ENCODE assay signal across 1 cellular context in the genomic region with DNA sequence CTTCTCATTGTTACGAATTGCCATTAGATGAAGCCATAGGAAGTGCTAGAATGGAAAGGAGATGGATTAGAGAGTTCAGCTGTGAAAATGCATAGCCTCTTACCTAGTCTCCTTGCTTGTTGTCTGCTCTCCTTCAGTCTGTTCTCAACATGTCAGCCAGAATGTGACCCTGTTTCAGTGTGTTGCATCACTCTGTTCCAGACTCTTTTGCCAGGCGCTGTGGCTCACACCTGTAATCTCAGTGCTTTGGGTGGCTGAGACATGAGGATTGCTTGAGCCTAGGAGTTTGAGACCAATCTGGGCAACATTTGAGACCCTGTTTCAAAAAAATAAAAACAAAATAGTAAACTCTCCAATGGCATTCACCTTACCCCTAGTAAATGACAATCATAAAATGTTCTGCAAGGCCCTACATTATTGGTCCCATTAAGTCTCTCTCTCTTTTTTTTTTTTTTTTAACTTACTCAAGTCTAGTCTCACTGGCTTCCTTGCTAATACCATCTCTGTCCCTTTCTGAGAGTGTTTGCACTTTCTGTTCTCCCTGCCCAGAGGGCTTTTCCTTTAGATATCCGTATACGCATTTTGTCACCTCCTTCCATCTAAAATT.
A peak's percentile ranks its signal among the peaks of the same experiment; 100 is the strongest.
TF ChIP-seq lines count a peak whose summit lies in the region.

No MANE protein-coding gene starts in this region.

TF ChIP-seq in HCT116, 20 proteins besides CTCF, POLR2A, EP300 and RAD21 (continued from another document):
- TF ChIP-seq, protein P1, sequence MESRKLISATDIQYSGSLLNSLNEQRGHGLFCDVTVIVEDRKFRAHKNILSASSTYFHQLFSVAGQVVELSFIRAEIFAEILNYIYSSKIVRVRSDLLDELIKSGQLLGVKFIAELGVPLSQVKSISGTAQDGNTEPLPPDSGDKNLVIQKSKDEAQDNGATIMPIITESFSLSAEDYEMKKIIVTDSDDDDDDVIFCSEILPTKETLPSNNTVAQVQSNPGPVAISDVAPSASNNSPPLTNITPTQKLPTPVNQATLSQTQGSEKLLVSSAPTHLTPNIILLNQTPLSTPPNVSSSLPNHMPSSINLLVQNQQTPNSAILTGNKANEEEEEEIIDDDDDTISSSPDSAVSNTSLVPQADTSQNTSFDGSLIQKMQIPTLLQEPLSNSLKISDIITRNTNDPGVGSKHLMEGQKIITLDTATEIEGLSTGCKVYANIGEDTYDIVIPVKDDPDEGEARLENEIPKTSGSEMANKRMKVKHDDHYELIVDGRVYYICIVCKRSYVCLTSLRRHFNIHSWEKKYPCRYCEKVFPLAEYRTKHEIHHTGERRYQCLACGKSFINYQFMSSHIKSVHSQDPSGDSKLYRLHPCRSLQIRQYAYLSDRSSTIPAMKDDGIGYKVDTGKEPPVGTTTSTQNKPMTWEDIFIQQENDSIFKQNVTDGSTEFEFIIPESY (IDR thresholded peaks at IDR 0.05; ENCODE audit: extremely low read depth, insufficient replicate concordance, low read length): no peak
- TF ChIP-seq CBX3 (IDR thresholded peaks at IDR 0.05; ENCODE audit: low read depth): peak; percentile 55; the same call in 1 of the 2 replicates
- no peak for TF ChIP-seq ZFX (IDR thresholded peaks at IDR 0.05)
- no peak for TF ChIP-seq ELF1 (IDR thresholded peaks at IDR 0.05; ENCODE audit: borderline replicate concordance, low read depth)
- TF ChIP-seq ZNF274 (IDR thresholded peaks at IDR 0.05; ENCODE audit: low read depth, low read length): no peak
- TF ChIP-seq SP1 (IDR thresholded peaks at IDR 0.05; ENCODE audit: low read depth): 0 out of 2 replicates have a peak, but pooled peaks have one; percentile 28
- no peak for TF ChIP-seq EZH2 (IDR thresholded peaks at IDR 0.05)
- TF ChIP-seq EGR1 (IDR thresholded peaks at IDR 0.05; ENCODE audit: low read depth): no peak
- TF ChIP-seq YY1 (IDR thresholded peaks at IDR 0.05; ENCODE audit: extremely low read depth, insufficient replicate concordance, low read depth, low read length): no peak
- no peak for TF ChIP-seq SIN3A (IDR thresholded peaks at IDR 0.05; ENCODE audit: low read depth)
- TF ChIP-seq CEBPB (IDR thresholded peaks at IDR 0.05; ENCODE audit: low read depth): peak; percentile 92
- TF ChIP-seq, protein P2, sequence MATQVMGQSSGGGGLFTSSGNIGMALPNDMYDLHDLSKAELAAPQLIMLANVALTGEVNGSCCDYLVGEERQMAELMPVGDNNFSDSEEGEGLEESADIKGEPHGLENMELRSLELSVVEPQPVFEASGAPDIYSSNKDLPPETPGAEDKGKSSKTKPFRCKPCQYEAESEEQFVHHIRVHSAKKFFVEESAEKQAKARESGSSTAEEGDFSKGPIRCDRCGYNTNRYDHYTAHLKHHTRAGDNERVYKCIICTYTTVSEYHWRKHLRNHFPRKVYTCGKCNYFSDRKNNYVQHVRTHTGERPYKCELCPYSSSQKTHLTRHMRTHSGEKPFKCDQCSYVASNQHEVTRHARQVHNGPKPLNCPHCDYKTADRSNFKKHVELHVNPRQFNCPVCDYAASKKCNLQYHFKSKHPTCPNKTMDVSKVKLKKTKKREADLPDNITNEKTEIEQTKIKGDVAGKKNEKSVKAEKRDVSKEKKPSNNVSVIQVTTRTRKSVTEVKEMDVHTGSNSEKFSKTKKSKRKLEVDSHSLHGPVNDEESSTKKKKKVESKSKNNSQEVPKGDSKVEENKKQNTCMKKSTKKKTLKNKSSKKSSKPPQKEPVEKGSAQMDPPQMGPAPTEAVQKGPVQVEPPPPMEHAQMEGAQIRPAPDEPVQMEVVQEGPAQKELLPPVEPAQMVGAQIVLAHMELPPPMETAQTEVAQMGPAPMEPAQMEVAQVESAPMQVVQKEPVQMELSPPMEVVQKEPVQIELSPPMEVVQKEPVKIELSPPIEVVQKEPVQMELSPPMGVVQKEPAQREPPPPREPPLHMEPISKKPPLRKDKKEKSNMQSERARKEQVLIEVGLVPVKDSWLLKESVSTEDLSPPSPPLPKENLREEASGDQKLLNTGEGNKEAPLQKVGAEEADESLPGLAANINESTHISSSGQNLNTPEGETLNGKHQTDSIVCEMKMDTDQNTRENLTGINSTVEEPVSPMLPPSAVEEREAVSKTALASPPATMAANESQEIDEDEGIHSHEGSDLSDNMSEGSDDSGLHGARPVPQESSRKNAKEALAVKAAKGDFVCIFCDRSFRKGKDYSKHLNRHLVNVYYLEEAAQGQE (IDR thresholded peaks at IDR 0.05; ENCODE audit: low read depth): no peak
- TF ChIP-seq EZH2phosphoT487 (IDR thresholded peaks at IDR 0.05; ENCODE audit: borderline replicate concordance): no peak
- TF ChIP-seq TCF7L2 (IDR thresholded peaks at IDR 0.05; ENCODE audit: borderline replicate concordance, extremely low read depth, insufficient read depth, insufficient read length): no peak
- TF ChIP-seq, protein P3, sequence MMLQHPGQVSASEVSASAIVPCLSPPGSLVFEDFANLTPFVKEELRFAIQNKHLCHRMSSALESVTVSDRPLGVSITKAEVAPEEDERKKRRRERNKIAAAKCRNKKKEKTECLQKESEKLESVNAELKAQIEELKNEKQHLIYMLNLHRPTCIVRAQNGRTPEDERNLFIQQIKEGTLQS (IDR thresholded peaks at IDR 0.05): 0 out of 2 replicates have a peak, but pooled peaks have one; percentile 33
- no peak for TF ChIP-seq JUND (IDR thresholded peaks at IDR 0.05)
